Comparison of ENCODE assay signal across 2 cellular contexts in genomic region chr13:112101360-112101930, GRCh38.
A peak's percentile ranks its signal among the peaks of the same experiment; 100 is the strongest.
TF ChIP-seq lines count a peak whose summit lies in the region.

No MANE protein-coding gene starts in this region.

TF ChIP-seq in K562, 482 proteins besides CTCF, POLR2A, EP300 and RAD21:
- TF ChIP-seq ARID2 (IDR thresholded peaks at IDR 0.05), result no peak
- TF ChIP-seq TAL1 (IDR thresholded peaks at IDR 0.05), result peak; percentile 80
- TF ChIP-seq PML (IDR thresholded peaks at IDR 0.05; ENCODE audit: low read length), result peak; percentile 42; the same call in 1 of the 2 replicates
- TF ChIP-seq CBFA2T3 (IDR thresholded peaks at IDR 0.05), result peak; percentile 74
- peak; percentile 24; the same call in 1 of the 2 replicates for TF ChIP-seq MTA2 (IDR thresholded peaks at IDR 0.05; ENCODE audit: low read depth)
- 0 out of 2 replicates have a peak, but pooled peaks have one; percentile 25 for TF ChIP-seq TCF3 (CRISPR knock-in tag; IDR thresholded peaks at IDR 0.05)
- TF ChIP-seq ARID1B (IDR thresholded peaks at IDR 0.05), result peak; percentile 63
- peak; percentile 86 for TF ChIP-seq TEAD4 (IDR thresholded peaks at IDR 0.05; ENCODE audit: low read length)
- no peak for TF ChIP-seq TEAD4 (CRISPR knock-in tag; IDR thresholded peaks at IDR 0.05; ENCODE audit: borderline replicate concordance)
- TF ChIP-seq ZC3H8 (IDR thresholded peaks at IDR 0.05), result no peak
- TF ChIP-seq FOSL1 (tag; conservative IDR thresholded peaks at IDR 0.05), result no peak
- peak; percentile 64 for TF ChIP-seq CBFA2T2 (conservative IDR thresholded peaks at IDR 0.05)

TF ChIP-seq in HepG2, 621 proteins besides CTCF, POLR2A, EP300 and RAD21:
- TF ChIP-seq CEBPG (CRISPR knock-in tag; IDR thresholded peaks at IDR 0.05) (no peak), ZNF33B (CRISPR knock-in tag; IDR thresholded peaks at IDR 0.05) (no peak), ZNF557 (CRISPR knock-in tag; IDR thresholded peaks at IDR 0.05) (no peak)
